In the genomic region with DNA sequence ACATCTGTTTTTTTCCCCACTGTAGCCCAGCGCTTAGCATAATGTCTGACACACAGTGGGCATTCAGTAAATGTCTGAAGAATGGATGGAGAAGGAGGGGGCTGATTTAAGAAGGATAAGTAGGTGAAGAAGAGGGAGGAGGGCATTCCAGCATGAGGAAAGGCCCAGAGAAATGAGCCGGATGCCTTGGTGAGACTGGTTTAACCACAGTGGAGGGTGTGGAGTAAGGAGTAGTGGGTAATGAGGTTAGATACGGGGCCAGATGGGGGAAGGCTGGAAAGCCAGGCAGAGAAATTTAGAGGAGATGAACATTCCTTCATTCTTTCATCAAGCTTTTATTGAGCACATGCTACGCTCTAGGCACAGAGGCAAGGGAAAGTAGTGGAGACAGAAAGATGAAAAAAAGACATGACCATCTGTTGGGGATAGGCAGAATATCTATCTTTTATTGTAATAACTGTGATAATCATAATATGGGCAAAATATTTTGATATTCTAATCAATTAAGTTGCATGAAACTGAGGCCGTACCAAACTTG, we compare ENCODE assay signal across 24 cellular contexts. TPM values are rescaled to one million over a fixed set of nuclear protein-coding genes. Genes with fewer than 3 reads are reported as not detected.
DNase-seq lines count a peak whose midpoint lies in the region; ATAC-seq, FAIRE-seq and TF ChIP-seq lines count a peak whose summit lies in the region.
"Had no signal": no experiment of that assay in that cellular context is flagged by ENCODE, and none has a peak within 500 bp of the region (broad histone marks: within the 10 kb centered on the region; RNA-seq: fewer than 3 reads in every experiment).

No MANE protein-coding gene starts in this region.

- FAIRE-seq in astrocyte (lab: Jason Lieb, UNC), result no peak
- FAIRE-seq: colon had no signal

- no peaks in the 10 kb centered on the region for H3K9me2 ChIP-seq in GM23248 (ENCODE audit: insufficient read depth)
- H3K9me2 ChIP-seq in Karpas-422 (replicated peaks; ENCODE audit: insufficient read depth, low read length), result no peaks in the 10 kb centered on the region
- H3K9me2 ChIP-seq: SK-N-SH had no signal

- no peaks in the 10 kb centered on the region for H3K27me3 Mint-ChIP-seq in astrocyte (ENCODE audit: low read depth, unreplicated experiment)
- H3K27me3 Mint-ChIP-seq: activated CD4-positive, alpha-beta T cell treated with anti-CD3 and anti-CD28 coated beads, Interleukin-2, amount 10 ng/mL, durations not matched to agents 7 days and 5 days; CD4-positive, alpha-beta T cell; naive thymus-derived CD4-positive, alpha-beta T cell had no signal

- peaks cover 10% of the 10 kb centered on the region; the same call in 1 of the 2 replicates for H3K4me1 ChIP-seq in GM23248 (ENCODE audit: insufficient read depth)
- peaks cover 8% of the 10 kb centered on the region for H3K4me1 ChIP-seq in Karpas-422 (ENCODE audit: low read length)
- H3K4me1 ChIP-seq in astrocyte (ENCODE audit: insufficient read depth, low read length), result no peaks in the 10 kb centered on the region
- H3K4me1 ChIP-seq in neuron (ENCODE audit: insufficient read depth, low read length), result peaks cover 7% of the 10 kb centered on the region
- H3K4me1 ChIP-seq in gastroesophageal sphincter, result no peaks in the 10 kb centered on the region
- H3K4me1 ChIP-seq in ovary (ENCODE audit: insufficient read depth), result no peaks in the 10 kb centered on the region
- H3K4me1 ChIP-seq: breast epithelium, heart right ventricle, upper lobe of left lung had no signal

- H3K4me3 ChIP-seq in GM23248, result no peak overlapping the region
- H3K4me3 ChIP-seq in Karpas-422 (ENCODE audit: low read length), result no peak overlapping the region
- no peak overlapping the region for H3K4me3 ChIP-seq in astrocyte (ENCODE audit: insufficient read depth, low read depth, low read length)
- H3K4me3 ChIP-seq in neuron (ENCODE audit: low read length), result no peak overlapping the region
- no peak overlapping the region for H3K4me3 ChIP-seq in gastroesophageal sphincter
- H3K4me3 ChIP-seq in ovary, result no peak overlapping the region
- H3K4me3 ChIP-seq: breast epithelium, heart right ventricle, upper lobe of left lung had no signal

- H3K27ac Mint-ChIP-seq in astrocyte (ENCODE audit: unreplicated experiment), result peak overlapping the region; percentile 96
- H3K27ac Mint-ChIP-seq: activated CD4-positive, alpha-beta T cell treated with anti-CD3 and anti-CD28 coated beads, Interleukin-2, amount 10 ng/mL, durations not matched to agents 7 days and 5 days; CD4-positive, alpha-beta T cell had no signal

- no peak overlapping the region for H3K4me3 Mint-ChIP-seq in astrocyte (ENCODE audit: unreplicated experiment)
- H3K4me3 Mint-ChIP-seq: activated CD4-positive, alpha-beta T cell treated with anti-CD3 and anti-CD28 coated beads, Interleukin-2, amount 10 ng/mL, durations not matched to agents 7 days and 5 days; CD4-positive, alpha-beta T cell; naive thymus-derived CD4-positive, alpha-beta T cell had no signal

- ATAC-seq in gastroesophageal sphincter (no peak), HG03175 (IDR thresholded peaks at IDR 0.05; ENCODE audit: unreplicated experiment) (no peak)
- ATAC-seq: heart right ventricle; naive thymus-derived CD4-positive, alpha-beta T cell; sciatic nerve had no signal

- H2AFZ ChIP-seq in GM23248, result 0 out of 2 replicates have a peak overlapping the region, but pooled peaks have one; percentile 19
- peak overlapping the region; percentile 53; the same call in 1 of the 2 replicates for H2AFZ ChIP-seq in Karpas-422 (ENCODE audit: low read length)
- no peak overlapping the region for H2AFZ ChIP-seq in astrocyte (ENCODE audit: low read depth, low read length)
- peak overlapping the region; percentile 42 for H2AFZ ChIP-seq in neuron (ENCODE audit: low read depth, low read length)

- H3K9me3 ChIP-seq in GM23248 (ENCODE audit: low read depth) (no peaks in the 10 kb centered on the region), Karpas-422 (ENCODE audit: low read length) (no peaks in the 10 kb centered on the region; the same call in 1 of the 2 replicates), astrocyte (ENCODE audit: insufficient read depth, low read depth, low read length) (no peaks in the 10 kb centered on the region), neuron (ENCODE audit: low read length) (no peaks in the 10 kb centered on the region), gastroesophageal sphincter (no peaks in the 10 kb centered on the region), ovary (no peaks in the 10 kb centered on the region)
- H3K9me3 ChIP-seq: breast epithelium, heart right ventricle, SK-N-SH, upper lobe of left lung had no signal

- TF ChIP-seq EP300 in gastroesophageal sphincter (IDR thresholded peaks at IDR 0.05), result no peak
- no peak for TF ChIP-seq EP300 in ovary (IDR thresholded peaks at IDR 0.05)

- H4K20me1 ChIP-seq in GM23248 (ENCODE audit: insufficient read depth) (no peaks in the 10 kb centered on the region), Karpas-422 (ENCODE audit: insufficient read depth, low read depth, low read length) (no peaks in the 10 kb centered on the region), astrocyte (ENCODE audit: insufficient read depth, low read length) (no peaks in the 10 kb centered on the region)

- H3K79me2 ChIP-seq in GM23248 (ENCODE audit: insufficient read depth), result no peaks in the 10 kb centered on the region
- H3K79me2 ChIP-seq in Karpas-422 (ENCODE audit: low read length), result no peaks in the 10 kb centered on the region
- H3K79me2 ChIP-seq in astrocyte (ENCODE audit: insufficient read depth, low read length), result no peaks in the 10 kb centered on the region

- H3K27ac ChIP-seq in GM23248 (no peak overlapping the region), Karpas-422 (ENCODE audit: low read length) (no peak overlapping the region), astrocyte (ENCODE audit: low read depth, low read length) (no peak overlapping the region), gastroesophageal sphincter (no peak overlapping the region), ovary (no peak overlapping the region)
- H3K27ac ChIP-seq: breast epithelium, heart right ventricle, upper lobe of left lung, WERI-Rb-1 had no signal

- H3K9ac ChIP-seq in GM23248 (no peak overlapping the region), Karpas-422 (ENCODE audit: low read length) (no peak overlapping the region), astrocyte (ENCODE audit: low read length) (no peak overlapping the region)
- H3K9ac ChIP-seq: SK-N-SH had no signal

- no peaks in the 10 kb centered on the region for H3F3A ChIP-seq in GM23248 (ENCODE audit: insufficient read depth)

- 96% methylated on average over 5 of the region's 5 CpGs for WGBS in GM23248 (ENCODE audit: low coverage in 1 of 2, low lambda C conversion rate in 2 of 2, missing lambda C conversion rate in 2 of 2), 2 experiments
- WGBS in gastroesophageal sphincter (ENCODE audit: low coverage in 1 of 2), 2 donors, result 90 to 100% methylated on average over 4 to 5 of the region's 5 CpGs
- WGBS in ovary, 3 donors, result 95 to 97% (median 96%) methylated on average over 5 of the region's 5 CpGs

- no peak for TF ChIP-seq POLR2A in gastroesophageal sphincter (IDR thresholded peaks at IDR 0.05)
- TF ChIP-seq POLR2A in ovary (IDR thresholded peaks at IDR 0.05), result no peak

- H3K9me3 Mint-ChIP-seq in astrocyte (ENCODE audit: unreplicated experiment), result peaks cover 2% of the 10 kb centered on the region

- no peaks in the 10 kb centered on the region for H3K36me3 Mint-ChIP-seq in astrocyte (ENCODE audit: low read depth, unreplicated experiment)
- H3K36me3 Mint-ChIP-seq: naive thymus-derived CD4-positive, alpha-beta T cell had no signal

- intact Hi-C loops in ovary (cut with DNase I), result no loop called here

- DNase-seq in GM23248, result no peak
- DNase-seq in Karpas-422, result no peak
- DNase-seq in astrocyte (ENCODE audit: low read depth), result peak; percentile 41
- no peak for DNase-seq in ovary
- DNase-seq in superior temporal gyrus (ENCODE audit: extremely low spot score), result no peak
- DNase-seq: activated CD4-positive, alpha-beta T cell treated with anti-CD3 and anti-CD28 coated beads, Interleukin-2, amount 10 ng/mL, durations not matched to agents 7 days and 5 days; activated CD8-positive, alpha-beta memory T cell treated with anti-CD3 and anti-CD28 coated beads, Interleukin-2, amount 50 U/mL, for 48 hours; activated gamma-delta T cell; CD4-positive, alpha-beta T cell; DMS 273 treated with DMSO at 0.1 percent for 48 hours; effector CD8-positive, alpha-beta T cell; heart right ventricle; naive thymus-derived CD4-positive, alpha-beta T cell; NCI-H524 treated with DMSO at 0.1 percent for 48 hours; posterior cingulate gyrus; upper lobe of left lung; WERI-Rb-1 had no signal

- H3K36me3 ChIP-seq in GM23248 (ENCODE audit: low read depth) (no peaks in the 10 kb centered on the region), Karpas-422 (ENCODE audit: insufficient read depth, low read length) (no peaks in the 10 kb centered on the region), astrocyte (ENCODE audit: insufficient read depth, low read length) (no peaks in the 10 kb centered on the region), neuron (ENCODE audit: insufficient read depth, low read length) (no peaks in the 10 kb centered on the region), gastroesophageal sphincter (no peaks in the 10 kb centered on the region), ovary (no peaks in the 10 kb centered on the region)
- H3K36me3 ChIP-seq: breast epithelium, heart right ventricle, upper lobe of left lung, WERI-Rb-1 had no signal

- H3K27me3 ChIP-seq in GM23248 (replicated peaks; ENCODE audit: insufficient read depth) (no peaks in the 10 kb centered on the region), Karpas-422 (ENCODE audit: low read length) (no peaks in the 10 kb centered on the region), astrocyte (ENCODE audit: insufficient read depth, low read length) (no peaks in the 10 kb centered on the region), neuron (ENCODE audit: insufficient read depth, low read length) (no peaks in the 10 kb centered on the region), gastroesophageal sphincter (no peaks in the 10 kb centered on the region), ovary (no peaks in the 10 kb centered on the region)
- H3K27me3 ChIP-seq: breast epithelium, upper lobe of left lung had no signal

- H3K4me2 ChIP-seq in GM23248 (ENCODE audit: unreplicated experiment), result no peak overlapping the region
- no peak overlapping the region for H3K4me2 ChIP-seq in Karpas-422 (ENCODE audit: low read depth, low read length, poor library complexity, severe bottlenecking)
- H3K4me2 ChIP-seq in astrocyte (ENCODE audit: low read length), result no peak overlapping the region
- H3K4me2 ChIP-seq: SK-N-SH had no signal

- H3K4me1 Mint-ChIP-seq in astrocyte (ENCODE audit: low read depth, unreplicated experiment), result peaks cover 18% of the 10 kb centered on the region

- TF ChIP-seq CTCF in astrocyte (IDR thresholded peaks at IDR 0.05; ENCODE audit: insufficient read depth, low read depth, low read length), result no peak
- no peak for TF ChIP-seq CTCF in gastroesophageal sphincter (IDR thresholded peaks at IDR 0.05)
- TF ChIP-seq CTCF in ovary (IDR thresholded peaks at IDR 0.05), result no peak

- in situ Hi-C loops in GM23248 (cut with MboI), result no loop called here

RNA-seq across cellular contexts. Expression of gene NFAT5, which starts 43.7 kb away (rescaled TPM):
- 9.8 and 16.2 TPM in 2 replicates for total RNA-seq in GM23248 (2014; rRNA removed; shearing (Covaris generic))
- polyA plus RNA-seq in GM23248 (2016; fragmentation: Nextera tagmentation; extraction: Ambion mirVana), result 7.1 and 8.0 TPM in 2 replicates
- 10.1 and 41.6 TPM in 2 replicates for total RNA-seq in Karpas-422 (2014; rRNA removed; shearing (Covaris generic); ENCODE audit: low replicate concordance)
- total RNA-seq in astrocyte, result 79.1 and 96.2 TPM in 2 replicates
- total RNA-seq in gastroesophageal sphincter, result 10 to 100 TPM; 43.8 to 79.1 (median 59.5) TPM
- 10 to 100 TPM; 33.5 to 47.9 (median 38.1) TPM for total RNA-seq in ovary
- 10 to 100 TPM in 1 of 2 donors, 1 to 10 TPM in 1; 8.2 to 23.7 TPM for polyA plus RNA-seq in ovary
